In genomic region chr20:49541733-49542513, GRCh38 we compare ENCODE assay signal across 1 cellular context.
A peak's percentile ranks its signal among the peaks of the same experiment; 100 is the strongest.
TF ChIP-seq lines count a peak whose summit lies in the region.

No MANE protein-coding gene starts in this region.

TF ChIP-seq in K562, 482 proteins besides CTCF, POLR2A, EP300 and RAD21 (continued from another document and continues in another):
- TF ChIP-seq RFX5 (IDR thresholded peaks at IDR 0.05; ENCODE audit: low read depth, low read length) (no peak), MECOM (CRISPR knock-in tag; IDR thresholded peaks at IDR 0.05) (no peak), ZBTB1 (CRISPR knock-in tag; IDR thresholded peaks at IDR 0.05; ENCODE audit: borderline replicate concordance, low read depth) (no peak), NCOA4 (IDR thresholded peaks at IDR 0.05; ENCODE audit: partially characterized antibody) (no peak), PML (IDR thresholded peaks at IDR 0.05; ENCODE audit: low read length) (peak; percentile 29; the same call in 1 of the 2 replicates), NR2F6 (CRISPR knock-in tag; IDR thresholded peaks at IDR 0.05) (no peak), BCLAF1 (IDR thresholded peaks at IDR 0.05; ENCODE audit: borderline replicate concordance in 1 of 2, control insufficient read depth in 1 of 2, low read depth in 2 of 2, low read length in 1 of 2) (no peak), ZNF740 (CRISPR knock-in tag; IDR thresholded peaks at IDR 0.05) (no peak), ZNF740 (tag; IDR thresholded peaks at IDR 0.05) (no peak), HIVEP1 (CRISPR knock-in tag; IDR thresholded peaks at IDR 0.05) (no peak), ZBED1 (IDR thresholded peaks at IDR 0.05) (no peak), ZNF41 (CRISPR knock-in tag; conservative IDR thresholded peaks at IDR 0.05) (no peak), ASH1L (IDR thresholded peaks at IDR 0.05; ENCODE audit: borderline replicate concordance, low read depth, partially characterized antibody) (no peak), KDM1A (IDR thresholded peaks at IDR 0.05) (peak; percentile 76 to 83; a peak in 3 of 4 replicates), JUN (IDR thresholded peaks at IDR 0.05; ENCODE audit: borderline replicate concordance, low read depth, low read length) (no peak), JUN (CRISPR knock-in tag; IDR thresholded peaks at IDR 0.05; ENCODE audit: borderline replicate concordance) (no peak), CXXC5 (CRISPR knock-in tag; IDR thresholded peaks at IDR 0.05) (peak; percentile 73), KLF6 (CRISPR knock-in tag; IDR thresholded peaks at IDR 0.05; ENCODE audit: borderline replicate concordance) (no peak), FOXK2 (conservative IDR thresholded peaks at IDR 0.05 in 1 of 2, IDR thresholded peaks at IDR 0.05 in 1 of 2; ENCODE audit: low read depth in 2 of 2) (peak; percentile 59 to 62; a peak in 1 of 4 replicates), WHSC1 (IDR thresholded peaks at IDR 0.05; ENCODE audit: low read length) (no peak), ARID4B (CRISPR knock-in tag; IDR thresholded peaks at IDR 0.05) (no peak), SMARCE1 (IDR thresholded peaks at IDR 0.05) (0 out of 2 replicates have a peak, but pooled peaks have one; percentile 16), SIN3B (IDR thresholded peaks at IDR 0.05; ENCODE audit: low read depth) (no peak), NR4A1 (CRISPR knock-in tag; IDR thresholded peaks at IDR 0.05) (no peak), NR4A1 (tag; IDR thresholded peaks at IDR 0.05) (no peak), ZNF561 (CRISPR knock-in tag; conservative IDR thresholded peaks at IDR 0.05) (no peak), MAFG (tag; conservative IDR thresholded peaks at IDR 0.05) (no peak), SLC30A9 (CRISPR knock-in tag; IDR thresholded peaks at IDR 0.05) (no peak), POLR2H (tag; IDR thresholded peaks at IDR 0.05; ENCODE audit: low read depth) (no peak), ILF3 (IDR thresholded peaks at IDR 0.05; ENCODE audit: borderline replicate concordance) (no peak), SMARCB1 (IDR thresholded peaks at IDR 0.05; ENCODE audit: insufficient read length, low read depth) (no peak), SRSF1 (IDR thresholded peaks at IDR 0.05; ENCODE audit: low read depth, low read length) (no peak), RBFOX2 (IDR thresholded peaks at IDR 0.05; ENCODE audit: low read depth, low read length) (no peak), TCF3 (CRISPR knock-in tag; IDR thresholded peaks at IDR 0.05) (peak; percentile 88), KAT8 (IDR thresholded peaks at IDR 0.05; ENCODE audit: low read depth) (no peak), SPI1 (IDR thresholded peaks at IDR 0.05; ENCODE audit: borderline replicate concordance, low read depth, low read length) (no peak), PREB (CRISPR knock-in tag; IDR thresholded peaks at IDR 0.05) (no peak), MCM7 (IDR thresholded peaks at IDR 0.05) (no peak), MAFK (IDR thresholded peaks at IDR 0.05; ENCODE audit: low read length) (no peak), TEAD2 (tag; IDR thresholded peaks at IDR 0.05) (no peak), DPF2 (IDR thresholded peaks at IDR 0.05) (peak; percentile 79), POLR2AphosphoS5 (IDR thresholded peaks at IDR 0.05; ENCODE audit: control insufficient read depth, insufficient read depth, low read depth, low read length) (0 out of 2 replicates have a peak, but pooled peaks have one; percentile 36), SRSF3 (IDR thresholded peaks at IDR 0.05; ENCODE audit: insufficient read depth, low read length) (no peak)
- TF ChIP-seq, protein P1, sequence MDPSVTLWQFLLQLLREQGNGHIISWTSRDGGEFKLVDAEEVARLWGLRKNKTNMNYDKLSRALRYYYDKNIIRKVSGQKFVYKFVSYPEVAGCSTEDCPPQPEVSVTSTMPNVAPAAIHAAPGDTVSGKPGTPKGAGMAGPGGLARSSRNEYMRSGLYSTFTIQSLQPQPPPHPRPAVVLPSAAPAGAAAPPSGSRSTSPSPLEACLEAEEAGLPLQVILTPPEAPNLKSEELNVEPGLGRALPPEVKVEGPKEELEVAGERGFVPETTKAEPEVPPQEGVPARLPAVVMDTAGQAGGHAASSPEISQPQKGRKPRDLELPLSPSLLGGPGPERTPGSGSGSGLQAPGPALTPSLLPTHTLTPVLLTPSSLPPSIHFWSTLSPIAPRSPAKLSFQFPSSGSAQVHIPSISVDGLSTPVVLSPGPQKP (CRISPR knock-in tag; IDR thresholded peaks at IDR 0.05) = no peak
- TF ChIP-seq, protein P2, sequence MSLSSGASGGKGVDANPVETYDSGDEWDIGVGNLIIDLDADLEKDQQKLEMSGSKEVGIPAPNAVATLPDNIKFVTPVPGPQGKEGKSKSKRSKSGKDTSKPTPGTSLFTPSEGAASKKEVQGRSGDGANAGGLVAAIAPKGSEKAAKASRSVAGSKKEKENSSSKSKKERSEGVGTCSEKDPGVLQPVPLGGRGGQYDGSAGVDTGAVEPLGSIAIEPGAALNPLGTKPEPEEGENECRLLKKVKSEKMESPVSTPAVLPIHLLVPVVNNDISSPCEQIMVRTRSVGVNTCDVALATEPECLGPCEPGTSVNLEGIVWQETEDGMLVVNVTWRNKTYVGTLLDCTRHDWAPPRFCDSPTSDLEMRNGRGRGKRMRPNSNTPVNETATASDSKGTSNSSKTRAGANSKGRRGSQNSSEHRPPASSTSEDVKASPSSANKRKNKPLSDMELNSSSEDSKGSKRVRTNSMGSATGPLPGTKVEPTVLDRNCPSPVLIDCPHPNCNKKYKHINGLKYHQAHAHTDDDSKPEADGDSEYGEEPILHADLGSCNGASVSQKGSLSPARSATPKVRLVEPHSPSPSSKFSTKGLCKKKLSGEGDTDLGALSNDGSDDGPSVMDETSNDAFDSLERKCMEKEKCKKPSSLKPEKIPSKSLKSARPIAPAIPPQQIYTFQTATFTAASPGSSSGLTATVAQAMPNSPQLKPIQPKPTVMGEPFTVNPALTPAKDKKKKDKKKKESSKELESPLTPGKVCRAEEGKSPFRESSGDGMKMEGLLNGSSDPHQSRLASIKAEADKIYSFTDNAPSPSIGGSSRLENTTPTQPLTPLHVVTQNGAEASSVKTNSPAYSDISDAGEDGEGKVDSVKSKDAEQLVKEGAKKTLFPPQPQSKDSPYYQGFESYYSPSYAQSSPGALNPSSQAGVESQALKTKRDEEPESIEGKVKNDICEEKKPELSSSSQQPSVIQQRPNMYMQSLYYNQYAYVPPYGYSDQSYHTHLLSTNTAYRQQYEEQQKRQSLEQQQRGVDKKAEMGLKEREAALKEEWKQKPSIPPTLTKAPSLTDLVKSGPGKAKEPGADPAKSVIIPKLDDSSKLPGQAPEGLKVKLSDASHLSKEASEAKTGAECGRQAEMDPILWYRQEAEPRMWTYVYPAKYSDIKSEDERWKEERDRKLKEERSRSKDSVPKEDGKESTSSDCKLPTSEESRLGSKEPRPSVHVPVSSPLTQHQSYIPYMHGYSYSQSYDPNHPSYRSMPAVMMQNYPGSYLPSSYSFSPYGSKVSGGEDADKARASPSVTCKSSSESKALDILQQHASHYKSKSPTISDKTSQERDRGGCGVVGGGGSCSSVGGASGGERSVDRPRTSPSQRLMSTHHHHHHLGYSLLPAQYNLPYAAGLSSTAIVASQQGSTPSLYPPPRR (CRISPR knock-in tag; IDR thresholded peaks at IDR 0.05; ENCODE audit: borderline replicate concordance) = 0 out of 2 replicates have a peak, but pooled peaks have one; percentile 23
- TF ChIP-seq, protein P3, sequence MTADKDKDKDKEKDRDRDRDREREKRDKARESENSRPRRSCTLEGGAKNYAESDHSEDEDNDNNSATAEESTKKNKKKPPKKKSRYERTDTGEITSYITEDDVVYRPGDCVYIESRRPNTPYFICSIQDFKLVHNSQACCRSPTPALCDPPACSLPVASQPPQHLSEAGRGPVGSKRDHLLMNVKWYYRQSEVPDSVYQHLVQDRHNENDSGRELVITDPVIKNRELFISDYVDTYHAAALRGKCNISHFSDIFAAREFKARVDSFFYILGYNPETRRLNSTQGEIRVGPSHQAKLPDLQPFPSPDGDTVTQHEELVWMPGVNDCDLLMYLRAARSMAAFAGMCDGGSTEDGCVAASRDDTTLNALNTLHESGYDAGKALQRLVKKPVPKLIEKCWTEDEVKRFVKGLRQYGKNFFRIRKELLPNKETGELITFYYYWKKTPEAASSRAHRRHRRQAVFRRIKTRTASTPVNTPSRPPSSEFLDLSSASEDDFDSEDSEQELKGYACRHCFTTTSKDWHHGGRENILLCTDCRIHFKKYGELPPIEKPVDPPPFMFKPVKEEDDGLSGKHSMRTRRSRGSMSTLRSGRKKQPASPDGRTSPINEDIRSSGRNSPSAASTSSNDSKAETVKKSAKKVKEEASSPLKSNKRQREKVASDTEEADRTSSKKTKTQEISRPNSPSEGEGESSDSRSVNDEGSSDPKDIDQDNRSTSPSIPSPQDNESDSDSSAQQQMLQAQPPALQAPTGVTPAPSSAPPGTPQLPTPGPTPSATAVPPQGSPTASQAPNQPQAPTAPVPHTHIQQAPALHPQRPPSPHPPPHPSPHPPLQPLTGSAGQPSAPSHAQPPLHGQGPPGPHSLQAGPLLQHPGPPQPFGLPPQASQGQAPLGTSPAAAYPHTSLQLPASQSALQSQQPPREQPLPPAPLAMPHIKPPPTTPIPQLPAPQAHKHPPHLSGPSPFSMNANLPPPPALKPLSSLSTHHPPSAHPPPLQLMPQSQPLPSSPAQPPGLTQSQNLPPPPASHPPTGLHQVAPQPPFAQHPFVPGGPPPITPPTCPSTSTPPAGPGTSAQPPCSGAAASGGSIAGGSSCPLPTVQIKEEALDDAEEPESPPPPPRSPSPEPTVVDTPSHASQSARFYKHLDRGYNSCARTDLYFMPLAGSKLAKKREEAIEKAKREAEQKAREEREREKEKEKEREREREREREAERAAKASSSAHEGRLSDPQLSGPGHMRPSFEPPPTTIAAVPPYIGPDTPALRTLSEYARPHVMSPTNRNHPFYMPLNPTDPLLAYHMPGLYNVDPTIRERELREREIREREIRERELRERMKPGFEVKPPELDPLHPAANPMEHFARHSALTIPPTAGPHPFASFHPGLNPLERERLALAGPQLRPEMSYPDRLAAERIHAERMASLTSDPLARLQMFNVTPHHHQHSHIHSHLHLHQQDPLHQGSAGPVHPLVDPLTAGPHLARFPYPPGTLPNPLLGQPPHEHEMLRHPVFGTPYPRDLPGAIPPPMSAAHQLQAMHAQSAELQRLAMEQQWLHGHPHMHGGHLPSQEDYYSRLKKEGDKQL (CRISPR knock-in tag; IDR thresholded peaks at IDR 0.05; ENCODE audit: borderline replicate concordance) = no peak
